In the genomic region with DNA sequence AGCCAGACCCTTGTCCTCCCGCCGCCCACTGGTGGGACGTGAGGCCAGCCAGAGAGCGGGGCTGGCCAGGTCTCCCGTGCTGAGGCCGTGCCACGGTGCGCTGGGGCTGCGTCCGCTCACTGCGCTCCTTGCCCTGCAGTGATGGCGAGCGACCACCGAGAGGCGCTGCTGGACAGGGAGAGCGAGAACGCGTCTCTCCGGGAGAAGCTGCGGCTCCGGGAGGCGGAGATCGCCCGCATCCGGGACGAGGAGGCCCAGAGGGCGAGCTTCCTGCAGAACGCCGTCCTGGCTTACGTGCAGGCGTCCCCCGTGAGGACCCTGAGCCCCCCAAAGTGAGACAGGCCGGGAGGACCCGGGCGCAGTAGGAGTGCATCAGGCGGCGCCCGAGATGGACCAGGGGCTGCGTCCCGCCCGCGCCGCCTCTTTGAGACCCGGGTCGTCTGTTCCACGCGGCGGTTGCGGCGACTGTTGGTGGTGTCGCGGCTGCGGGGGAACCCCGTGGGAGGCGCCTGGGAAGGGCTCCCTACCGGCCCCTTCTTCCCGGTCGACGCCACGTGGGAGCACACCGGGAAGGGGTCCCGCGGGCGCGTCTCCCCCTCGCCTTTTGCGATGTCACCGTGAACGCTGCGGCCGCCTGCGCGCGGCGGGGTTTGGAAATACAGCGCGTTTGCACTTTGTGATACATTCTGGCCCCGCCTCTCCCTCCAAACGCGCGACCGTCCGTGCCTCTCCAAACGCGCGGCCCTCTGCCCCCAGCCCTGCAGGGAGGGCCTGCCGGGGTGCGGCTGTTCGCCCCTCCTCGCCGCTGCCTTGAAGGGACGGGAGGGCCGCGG, we compare ENCODE assay signal across 8 cellular contexts. TPM values are rescaled to one million over a fixed set of nuclear protein-coding genes. Genes with fewer than 3 reads are reported as not detected.
DNase-seq lines count a peak whose midpoint lies in the region; ATAC-seq, FAIRE-seq and TF ChIP-seq lines count a peak whose summit lies in the region.

No MANE protein-coding gene starts in this region.

- no peaks in the 10 kb centered on the region for H3K9me3 ChIP-seq in HUES48 (ENCODE audit: control insufficient read depth, insufficient read depth, low read length)

- TF ChIP-seq POLR2A in H54 (IDR thresholded peaks at IDR 0.05; ENCODE audit: low read depth, low read length) = no peak

- H3K4me1 Mint-ChIP-seq in activated T-helper 17 cell treated with anti-CD3 and anti-CD28 coated beads, Interleukin-2, amount 50 U/mL, for 72 hours = peaks cover 8% of the 10 kb centered on the region
- H3K4me1 Mint-ChIP-seq in natural killer cell treated with Interleukin-12 subunit alpha and Interleukin-12 subunit beta and Interleukin-15 and Interleukin-18, amount 100 ng/mL, for 72 hours (ENCODE audit: low read depth in 2 of 2) = peaks cover 11 to 16% of the 10 kb centered on the region in 2 donors
- H3K4me1 Mint-ChIP-seq in stimulated activated effector memory CD8-positive, alpha-beta T cell treated with anti-CD3 and anti-CD28 coated beads, Interleukin-12 subunit alpha, Interleukin-12 subunit beta, amount 100 ng/mL, for 72 hours = peaks cover 20% of the 10 kb centered on the region

- no peak overlapping the region for H3K27ac Mint-ChIP-seq in activated T-helper 17 cell treated with anti-CD3 and anti-CD28 coated beads, Interleukin-2, amount 50 U/mL, for 72 hours
- no peak overlapping the region for H3K27ac Mint-ChIP-seq in natural killer cell treated with Interleukin-12 subunit alpha and Interleukin-12 subunit beta and Interleukin-15 and Interleukin-18, amount 100 ng/mL, for 72 hours
- H3K27ac Mint-ChIP-seq in stimulated activated effector memory CD8-positive, alpha-beta T cell treated with anti-CD3 and anti-CD28 coated beads, Interleukin-12 subunit alpha, Interleukin-12 subunit beta, amount 100 ng/mL, for 72 hours = no peak overlapping the region

- peaks cover 7% of the 10 kb centered on the region; the same call in 1 of the 2 replicates for H3K4me1 ChIP-seq in HUES48 (ENCODE audit: control insufficient read depth, insufficient read depth, low read length)

- no peaks in the 10 kb centered on the region for H3K9me3 Mint-ChIP-seq in activated T-helper 17 cell treated with anti-CD3 and anti-CD28 coated beads, Interleukin-2, amount 50 U/mL, for 72 hours
- H3K9me3 Mint-ChIP-seq in natural killer cell treated with Interleukin-12 subunit alpha and Interleukin-12 subunit beta and Interleukin-15 and Interleukin-18, amount 100 ng/mL, for 72 hours = no peaks in the 10 kb centered on the region
- H3K9me3 Mint-ChIP-seq in stimulated activated effector memory CD8-positive, alpha-beta T cell treated with anti-CD3 and anti-CD28 coated beads, Interleukin-12 subunit alpha, Interleukin-12 subunit beta, amount 100 ng/mL, for 72 hours = no peaks in the 10 kb centered on the region

- no peaks in the 10 kb centered on the region for H3K27me3 ChIP-seq in HUES48 (ENCODE audit: control insufficient read depth, insufficient read depth, low read length)

- no peaks in the 10 kb centered on the region for H3K36me3 Mint-ChIP-seq in activated T-helper 17 cell treated with anti-CD3 and anti-CD28 coated beads, Interleukin-2, amount 50 U/mL, for 72 hours (ENCODE audit: low read depth)
- no peaks in the 10 kb centered on the region for H3K36me3 Mint-ChIP-seq in natural killer cell treated with Interleukin-12 subunit alpha and Interleukin-12 subunit beta and Interleukin-15 and Interleukin-18, amount 100 ng/mL, for 72 hours
- H3K36me3 Mint-ChIP-seq in stimulated activated effector memory CD8-positive, alpha-beta T cell treated with anti-CD3 and anti-CD28 coated beads, Interleukin-12 subunit alpha, Interleukin-12 subunit beta, amount 100 ng/mL, for 72 hours = peaks cover 24% of the 10 kb centered on the region

- no peak overlapping the region for H3K27ac ChIP-seq in HUES48 (ENCODE audit: low read depth, low read length)

- FAIRE-seq in H54 (lab: Jason Lieb, UNC) = no peak

- H3K4me3 Mint-ChIP-seq in activated T-helper 17 cell treated with anti-CD3 and anti-CD28 coated beads, Interleukin-2, amount 50 U/mL, for 72 hours = peak overlapping the region; percentile 73
- H3K4me3 Mint-ChIP-seq in natural killer cell treated with Interleukin-12 subunit alpha and Interleukin-12 subunit beta and Interleukin-15 and Interleukin-18, amount 100 ng/mL, for 72 hours = peak overlapping the region; percentile 85
- peak overlapping the region; percentile 78 for H3K4me3 Mint-ChIP-seq in stimulated activated effector memory CD8-positive, alpha-beta T cell treated with anti-CD3 and anti-CD28 coated beads, Interleukin-12 subunit alpha, Interleukin-12 subunit beta, amount 100 ng/mL, for 72 hours

- no peak overlapping the region for H3K9ac ChIP-seq in HUES48 (ENCODE audit: low read depth, low read length)

- H3K4me3 ChIP-seq in HUES48 (ENCODE audit: low read depth, low read length) = peak overlapping the region; percentile 66

- DNase-seq in GDM1 (lab: John Stamatoyannopoulos, UW) (peak; percentile 82), fibroblast of peridontal ligament (ENCODE audit: extremely low read depth) (peak; percentile 75), H54 (ENCODE audit: insufficient read length, low spot score) (no peak)
- DNase-seq in natural killer cell treated with Interleukin-12 subunit alpha and Interleukin-12 subunit beta and Interleukin-15 and Interleukin-18, amount 100 ng/mL, for 72 hours (ENCODE audit: low spot score) = peak; percentile 86
- peak; percentile 87 to 94 for DNase-seq in stimulated activated effector memory CD8-positive, alpha-beta T cell treated with anti-CD3 and anti-CD28 coated beads, Interleukin-12 subunit alpha, Interleukin-12 subunit beta, amount 100 ng/mL, for 72 hours (ENCODE audit: low spot score in 2 of 2)

- peaks cover 36% of the 10 kb centered on the region for H3K36me3 ChIP-seq in HUES48 (ENCODE audit: control insufficient read depth, insufficient read depth, low read length)

- ATAC-seq in activated T-helper 17 cell treated with anti-CD3 and anti-CD28 coated beads, Interleukin-2, amount 50 U/mL, for 72 hours (replicated peaks) = peak; percentile 83
- ATAC-seq in natural killer cell treated with Interleukin-12 subunit alpha and Interleukin-12 subunit beta and Interleukin-15 and Interleukin-18, amount 100 ng/mL, for 72 hours = peak; percentile 79 to 88
- peak; percentile 76 for ATAC-seq in stimulated activated effector memory CD8-positive, alpha-beta T cell treated with anti-CD3 and anti-CD28 coated beads, Interleukin-12 subunit alpha, Interleukin-12 subunit beta, amount 100 ng/mL, for 72 hours

- H3K27me3 Mint-ChIP-seq in activated T-helper 17 cell treated with anti-CD3 and anti-CD28 coated beads, Interleukin-2, amount 50 U/mL, for 72 hours = no peaks in the 10 kb centered on the region
- no peaks in the 10 kb centered on the region for H3K27me3 Mint-ChIP-seq in natural killer cell treated with Interleukin-12 subunit alpha and Interleukin-12 subunit beta and Interleukin-15 and Interleukin-18, amount 100 ng/mL, for 72 hours

TF ChIP-seq in PFSK-1, 5 proteins besides CTCF, POLR2A, EP300 and RAD21:
- 0 out of 2 replicates have a peak, but pooled peaks have one; percentile 20 for TF ChIP-seq SIN3A (IDR thresholded peaks at IDR 0.05; ENCODE audit: borderline replicate concordance, insufficient read depth, low read length)
- TF ChIP-seq FOXP2 (optimal IDR thresholded peaks at IDR 0.05; ENCODE audit: borderline replicate concordance, extremely low read depth, extremely low read length, insufficient read depth) = no peak
- TF ChIP-seq POLR2AphosphoS5 (IDR thresholded peaks at IDR 0.05; ENCODE audit: low read depth, low read length) = peak; percentile 44; the same call in 1 of the 2 replicates
TF ChIP-seq in PFSK-1: peak in this region for 2.

RNA-seq across cellular contexts. Expression of gene RAC3, which starts 0.8 kb away (rescaled TPM):
- polyA plus RNA-seq in PFSK-1 (2012; ENCODE audit: insufficient read length, low read depth) = 97.5 TPM
- total RNA-seq in activated T-helper 17 cell treated with anti-CD3 and anti-CD28 coated beads, Interleukin-2, amount 50 U/mL, for 72 hours = 1 to 10 TPM; 6.6 to 7.7 TPM
- 1 to 10 TPM; 3.0 to 6.1 TPM for total RNA-seq in natural killer cell treated with Interleukin-12 subunit alpha and Interleukin-12 subunit beta and Interleukin-15 and Interleukin-18, amount 100 ng/mL, for 72 hours

RNA-seq across cellular contexts. Expression of gene DCXR, which starts 6.8 kb away (rescaled TPM):
- polyA plus RNA-seq in PFSK-1 (2012; ENCODE audit: insufficient read length, low read depth) = 340 TPM
- total RNA-seq in activated T-helper 17 cell treated with anti-CD3 and anti-CD28 coated beads, Interleukin-2, amount 50 U/mL, for 72 hours = 10 to 100 TPM; 63.1 to 91.0 TPM
- 100 to 1,000 TPM in 1 of 2 donors, 10 to 100 TPM in 1; 95.7 to 136 TPM for total RNA-seq in natural killer cell treated with Interleukin-12 subunit alpha and Interleukin-12 subunit beta and Interleukin-15 and Interleukin-18, amount 100 ng/mL, for 72 hours

RNA-seq across cellular contexts. Expression of gene LRRC45, which starts 7.6 kb away (rescaled TPM):
- polyA plus RNA-seq in PFSK-1 (2012; ENCODE audit: insufficient read length, low read depth) = 26.7 TPM
- 10 to 100 TPM; 14.0 to 23.9 TPM for total RNA-seq in activated T-helper 17 cell treated with anti-CD3 and anti-CD28 coated beads, Interleukin-2, amount 50 U/mL, for 72 hours
- 10 to 100 TPM; 16.1 to 42.3 TPM for total RNA-seq in natural killer cell treated with Interleukin-12 subunit alpha and Interleukin-12 subunit beta and Interleukin-15 and Interleukin-18, amount 100 ng/mL, for 72 hours

RNA-seq across cellular contexts. Expression of gene CENPX, which starts 8.0 kb away (rescaled TPM):
- 124 TPM for polyA plus RNA-seq in PFSK-1 (2012; ENCODE audit: insufficient read length, low read depth)
- 100 to 1,000 TPM in 1 of 2 donors, 10 to 100 TPM in 1; 66.1 to 102 TPM for total RNA-seq in activated T-helper 17 cell treated with anti-CD3 and anti-CD28 coated beads, Interleukin-2, amount 50 U/mL, for 72 hours
- total RNA-seq in natural killer cell treated with Interleukin-12 subunit alpha and Interleukin-12 subunit beta and Interleukin-15 and Interleukin-18, amount 100 ng/mL, for 72 hours = 100 to 1,000 TPM in 1 of 2 donors, 10 to 100 TPM in 1; 82.6 to 174 TPM

RNA-seq across cellular contexts. Expression of gene RFNG, which starts 20.9 kb away (rescaled TPM):
- polyA plus RNA-seq in PFSK-1 (2012; ENCODE audit: insufficient read length, low read depth) = 114 TPM
- total RNA-seq in activated T-helper 17 cell treated with anti-CD3 and anti-CD28 coated beads, Interleukin-2, amount 50 U/mL, for 72 hours = 10 to 100 TPM; 21.1 to 25.2 TPM
- total RNA-seq in natural killer cell treated with Interleukin-12 subunit alpha and Interleukin-12 subunit beta and Interleukin-15 and Interleukin-18, amount 100 ng/mL, for 72 hours = 10 to 100 TPM; 18.2 to 23.1 TPM
